15 cellular contexts compared by ENCODE assay signal in genomic region chr7:76983937-76984784, GRCh38. TPM values are rescaled to one million over a fixed set of nuclear protein-coding genes. Genes with fewer than 3 reads are reported as not detected.
DNase-seq lines count a peak whose midpoint lies in the region; ATAC-seq lines count a peak whose summit lies in the region.
"Not testable (repeated sequence)": the region's sequence is repeated elsewhere in the genome, so short reads cannot be mapped to it uniquely, and the experiment has no call there.
"Had no signal": no experiment of that assay in that cellular context is flagged by ENCODE, and none has a peak within 500 bp of the region (broad histone marks: within the 10 kb centered on the region; RNA-seq: fewer than 3 reads in every experiment).

No MANE protein-coding gene starts in this region.

- not testable (repeated sequence) for H3K36me3 Mint-ChIP-seq in activated T-cell treated with anti-CD3 and anti-CD28 coated beads, Interleukin-2, amount 50 U/mL, for 4 hours (ENCODE audit: insufficient read depth)

- intact Hi-C loops in left cardiac atrium (cut with DNase I): not testable (repeated sequence)

- not testable (repeated sequence) for H3K4me1 Mint-ChIP-seq in activated T-cell treated with anti-CD3 and anti-CD28 coated beads, Interleukin-2, amount 50 U/mL, for 4 hours (ENCODE audit: low read depth)

- not testable (repeated sequence) for H3K4me3 Mint-ChIP-seq in activated T-cell treated with anti-CD3 and anti-CD28 coated beads, Interleukin-2, amount 50 U/mL, for 4 hours

- DNase-seq in activated T-cell treated with anti-CD3 and anti-CD28 coated beads, Interleukin-2, amount 50 U/mL, for 4 hours; left cardiac atrium: not testable (repeated sequence)

- not testable (repeated sequence) for H3K27me3 Mint-ChIP-seq in activated T-cell treated with anti-CD3 and anti-CD28 coated beads, Interleukin-2, amount 50 U/mL, for 4 hours (ENCODE audit: low read depth)

- not testable (repeated sequence) for H3K9me3 Mint-ChIP-seq in activated T-cell treated with anti-CD3 and anti-CD28 coated beads, Interleukin-2, amount 50 U/mL, for 4 hours

- ATAC-seq in GM18907 (IDR thresholded peaks at IDR 0.05; ENCODE audit: unreplicated experiment) (peak; percentile 29), GM21360 (IDR thresholded peaks at IDR 0.05; ENCODE audit: unreplicated experiment) (peak; percentile 6), HG02588 (IDR thresholded peaks at IDR 0.05; ENCODE audit: unreplicated experiment) (peak; percentile 17), HG03039 (IDR thresholded peaks at IDR 0.05; ENCODE audit: unreplicated experiment) (peak; percentile 22), HG03439 (IDR thresholded peaks at IDR 0.05; ENCODE audit: unreplicated experiment) (peak; percentile 22), left cardiac atrium (peak; percentile 55 to 79)
- peak; percentile 43 to 52 for ATAC-seq in activated T-cell treated with anti-CD3 and anti-CD28 coated beads, Interleukin-2, amount 50 U/mL, for 4 hours

RNA-seq across cellular contexts. Expression of gene SPDYE17, which starts 48.0 kb away (rescaled TPM):
- total RNA-seq in activated T-cell treated with anti-CD3 and anti-CD28 coated beads, Interleukin-2, amount 50 U/mL, for 4 hours: not detected
- not detected for total RNA-seq in left cardiac atrium
- total RNA-seq: activated CD4-positive, alpha-beta T cell treated with anti-CD3 and anti-CD28 coated beads, Interleukin-2, amount 10 ng/mL, durations not matched to agents 7 days and 5 days; aorta; Daoy; esophagus squamous epithelium; glomerular endothelial cell; left ventricle myocardium inferior; mononuclear cell; thoracic aorta had no signal

Comparison
In these comparisons a context has a peak if more than half of its experiments do, and no peak if none do; other contexts are left out.
1. ATAC-seq: peak in every context shown above with its lines; median percentile 67 in left cardiac atrium; 48 in activated T-cell treated with anti-CD3 and anti-CD28 coated beads, Interleukin-2, amount 50 U/mL, for 4 hours; 29 in GM18907; 22 in HG03039; 22 in HG03439; 17 in HG02588; 6 in GM21360.